ENCODE assay signal across 27 cellular contexts in genomic region chr4:61442936-61443335, GRCh38.
"Had no signal": no experiment of that assay in that cellular context is flagged by ENCODE, and none has a peak within 500 bp of the region (broad histone marks: within the 10 kb centered on the region; RNA-seq: fewer than 3 reads in every experiment).

No MANE protein-coding gene starts in this region.

- H3K36me3 Mint-ChIP-seq: activated naive CD4-positive, alpha-beta T cell treated with anti-CD3 and anti-CD28 coated beads, Interleukin-2, amount 10 ng/mL, durations not matched to agents 7 days and 5 days; naive B cell had no signal

- H3K4me3 ChIP-seq: esophagus squamous epithelium, left ventricle myocardium inferior, mucosa of descending colon, prostate gland, right atrium auricular region, transverse colon, uterus had no signal

- H3K27me3 Mint-ChIP-seq: activated naive CD4-positive, alpha-beta T cell treated with anti-CD3 and anti-CD28 coated beads, Interleukin-2, amount 10 ng/mL, durations not matched to agents 7 days and 5 days; activated naive CD8-positive, alpha-beta T cell treated with anti-CD3 and anti-CD28 coated beads, Interleukin-2, amount 50 U/mL, for 24 hours; naive B cell; stimulated activated naive CD8-positive, alpha-beta T cell treated with anti-CD3 and anti-CD28 coated beads, Interleukin-15, Interleukin-2, amounts not matched to agents 100 ng/mL and 50 ng/mL, for 24 hours had no signal

- H3K9me3 ChIP-seq: esophagus squamous epithelium, left ventricle myocardium inferior, mucosa of descending colon, prostate gland, right atrium auricular region, transverse colon, uterus had no signal

- H3K4me1 Mint-ChIP-seq: activated naive CD4-positive, alpha-beta T cell treated with anti-CD3 and anti-CD28 coated beads, Interleukin-2, amount 10 ng/mL, durations not matched to agents 7 days and 5 days; activated naive CD8-positive, alpha-beta T cell treated with anti-CD3 and anti-CD28 coated beads, Interleukin-2, amount 50 U/mL, for 24 hours; naive B cell had no signal

- H3K27ac Mint-ChIP-seq: activated naive CD4-positive, alpha-beta T cell treated with anti-CD3 and anti-CD28 coated beads, Interleukin-2, amount 10 ng/mL, durations not matched to agents 7 days and 5 days; activated naive CD8-positive, alpha-beta T cell treated with anti-CD3 and anti-CD28 coated beads, Interleukin-2, amount 50 U/mL, for 24 hours; naive B cell; stimulated activated naive CD8-positive, alpha-beta T cell treated with anti-CD3 and anti-CD28 coated beads, Interleukin-15, Interleukin-2, amounts not matched to agents 100 ng/mL and 50 ng/mL, for 24 hours had no signal

- H3K27ac ChIP-seq: esophagus squamous epithelium, left ventricle myocardium inferior, prostate gland, right atrium auricular region, transverse colon, uterus had no signal

- ATAC-seq: activated naive CD8-positive, alpha-beta T cell treated with anti-CD3 and anti-CD28 coated beads, Interleukin-2, amount 50 U/mL, for 24 hours; mucosa of descending colon had no signal

- DNase-seq: activated CD4-positive, alpha-beta T cell treated with anti-CD3 and anti-CD28 coated beads, Interleukin-2, amount 50 U/mL, for 1 hour; activated CD4-positive, CD25-positive, alpha-beta regulatory T cell treated with anti-CD3 and anti-CD28 coated beads, Interleukin-2, amount 50 U/mL, for 72 hours; activated CD8-positive, alpha-beta memory T cell treated with anti-CD3 and anti-CD28 coated beads for 24 hours; activated CD8-positive, alpha-beta memory T cell treated with anti-CD3 and anti-CD28 coated beads, Interleukin-2, amount 50 U/mL, for 48 hours; activated effector memory CD4-positive, alpha-beta T cell treated with Interleukin-2 at 50 U/mL for 16 hours; activated naive CD4-positive, alpha-beta T cell treated with anti-CD3 and anti-CD28 coated beads, Interleukin-2, amount 10 ng/mL, durations not matched to agents 7 days and 5 days; activated naive CD8-positive, alpha-beta T cell treated with anti-CD3 and anti-CD28 coated beads, Interleukin-2, amount 50 U/mL, for 24 hours; activated T-cell treated with anti-CD3 and anti-CD28 coated beads, Interleukin-2, amount 50 U/mL, for 48 hours; dermis blood vessel endothelial cell; effector memory CD4-positive, alpha-beta T cell; esophagus squamous epithelium; foreskin melanocyte; kidney glomerular epithelial cell; left ventricle myocardium inferior; mucosa of descending colon; naive B cell; small intestine; stimulated activated CD4-positive, alpha-beta T cell treated with anti-CD3 and anti-CD28 coated beads, Interleukin-15, amount 100 ng/mL, for 24 hours; stimulated activated CD4-positive, alpha-beta T cell treated with anti-CD3 and anti-CD28 coated beads, Interleukin-2, amount 100 ng/mL, for 48 hours; T-helper 1 cell; T1000; transverse colon; uterus had no signal

- H3K4me1 ChIP-seq: esophagus squamous epithelium, prostate gland, right atrium auricular region, transverse colon, uterus had no signal

- H3K36me3 ChIP-seq: esophagus squamous epithelium, left ventricle myocardium inferior, prostate gland, right atrium auricular region, transverse colon, uterus had no signal

- H3K4me3 Mint-ChIP-seq: activated naive CD4-positive, alpha-beta T cell treated with anti-CD3 and anti-CD28 coated beads, Interleukin-2, amount 10 ng/mL, durations not matched to agents 7 days and 5 days; activated naive CD8-positive, alpha-beta T cell treated with anti-CD3 and anti-CD28 coated beads, Interleukin-2, amount 50 U/mL, for 24 hours; naive B cell; neural crest cell; stimulated activated naive CD8-positive, alpha-beta T cell treated with anti-CD3 and anti-CD28 coated beads, Interleukin-15, Interleukin-2, amounts not matched to agents 100 ng/mL and 50 ng/mL, for 24 hours had no signal

- H3K27me3 ChIP-seq: esophagus squamous epithelium, right atrium auricular region, transverse colon, uterus had no signal
